25 cellular contexts compared by ENCODE assay signal in genomic region chr15:43762824-43763223, GRCh38. TPM values are rescaled to one million over a fixed set of nuclear protein-coding genes. Genes with fewer than 3 reads are reported as not detected.
DNase-seq lines count a peak whose midpoint lies in the region; ATAC-seq, FAIRE-seq and TF ChIP-seq lines count a peak whose summit lies in the region.
"Had no signal": no experiment of that assay in that cellular context is flagged by ENCODE, and none has a peak within 500 bp of the region (broad histone marks: within the 10 kb centered on the region; RNA-seq: fewer than 3 reads in every experiment).

No MANE protein-coding gene starts in this region.

- in situ Hi-C loops in K562 (cut with MboI), result no loop called here

- DNase-seq in activated naive CD8-positive, alpha-beta T cell treated with anti-CD3 and anti-CD28 coated beads, Interleukin-2, amount 50 U/mL, for 24 hours, result no peak
- peak in 1 of 4 experiments; percentile 4 for DNase-seq in K562 (ENCODE audit: extremely low read depth in 1 of 4, low spot score in 3 of 4)
- DNase-seq in progenitor cell of endocrine pancreas (ENCODE audit: low spot score, unreplicated experiment), result no peak
- no peak for DNase-seq in activated CD4-positive, alpha-beta T cell treated with anti-CD3 and anti-CD28 coated beads, Interleukin-2, amount 50 U/mL, for 4 hours
- DNase-seq in HPDE6-E6E7 (ENCODE audit: extremely low spot score), result no peak
- DNase-seq: activated CD4-positive, alpha-beta T cell treated with anti-CD3 and anti-CD28 coated beads, Interleukin-2, amount 10 ng/mL, durations not matched to agents 24 days and 14 days; activated CD8-positive, alpha-beta memory T cell treated with anti-CD3 and anti-CD28 coated beads, Interleukin-2, amount 50 U/mL, for 48 hours; activated gamma-delta T cell treated with Interleukin-2 at 50 U/mL for 16 hours; cortex of kidney; DMS153; GF-D8; H9; naive thymus-derived CD8-positive, alpha-beta T cell; NCI-H1417 treated with DMSO at 0.1 percent for 48 hours; NCI-H524 treated with DMSO at 0.1 percent for 48 hours; ovary; testis had no signal

- H3K36me3 Mint-ChIP-seq in activated naive CD8-positive, alpha-beta T cell, result peaks cover 7% of the 10 kb centered on the region
- H3K36me3 Mint-ChIP-seq in activated naive CD8-positive, alpha-beta T cell treated with anti-CD3 and anti-CD28 coated beads, Interleukin-2, amount 50 U/mL, for 24 hours (ENCODE audit: low read depth), result peaks cover 60% of the 10 kb centered on the region
- peaks cover 30% of the 10 kb centered on the region for H3K36me3 Mint-ChIP-seq in progenitor cell of endocrine pancreas (ENCODE audit: insufficient read depth)

- no peaks in the 10 kb centered on the region for H3K9me1 ChIP-seq in K562 (ENCODE audit: control insufficient read depth, insufficient read depth, low read length)

- no peaks in the 10 kb centered on the region for H3K4me1 ChIP-seq in K562 (replicated peaks in 1 of 2; ENCODE audit: control insufficient read depth in 2 of 2, insufficient read depth in 2 of 2, low read length in 2 of 2)

- no peaks in the 10 kb centered on the region for H3K9me3 Mint-ChIP-seq in activated naive CD8-positive, alpha-beta T cell (ENCODE audit: low read depth)
- H3K9me3 Mint-ChIP-seq in activated naive CD8-positive, alpha-beta T cell treated with anti-CD3 and anti-CD28 coated beads, Interleukin-2, amount 50 U/mL, for 24 hours, result no peaks in the 10 kb centered on the region
- H3K9me3 Mint-ChIP-seq in progenitor cell of endocrine pancreas (ENCODE audit: low read depth), result no peaks in the 10 kb centered on the region
- H3K9me3 Mint-ChIP-seq: activated CD4-positive, alpha-beta T cell treated with anti-CD3 and anti-CD28 coated beads, Interleukin-2, amount 10 ng/mL, durations not matched to agents 24 days and 14 days; H9; naive thymus-derived CD8-positive, alpha-beta T cell; stimulated activated memory B cell treated with anti-CD40 and anti-IgM and Interleukin-4, amounts not matched to agents 10 μg/mL and 1 μg/mL and 100 μg/mL, for 72 hours had no signal

- POLR2A ChIA-PET in K562 (lab: Yijun Ruan, JAX), result interaction anchor here (0.6 to 2.8 kb wide), 2 partner anchors 8 to 12 kb away, joined by 4 to 10 read pairs; no protein-coding TSS in a partner anchor

- no peak for TF ChIP-seq EP300 in K562 (IDR thresholded peaks at IDR 0.05; ENCODE audit: low read length)

- WGBS in K562 (ENCODE audit: insufficient coverage, low coverage, missing lambda C conversion rate), result 82% methylated on average over 6 of the region's 6 CpGs

- no peak overlapping the region for H3K4me3 ChIP-seq in K562
- H3K4me3 ChIP-seq: ovary, testis had no signal

- no TSS peak for BruUV-seq in K562 (replicated peaks; lab: Mats Ljungman, UMichigan)

- no peak overlapping the region for H3K27ac ChIP-seq in K562 (ENCODE audit: extremely low read depth, low read depth, low read length)
- H3K27ac ChIP-seq: ovary, RWPE1, testis had no signal

- FAIRE-seq in K562 (lab: Jason Lieb, UNC), result no peak
- FAIRE-seq: endothelial cell of umbilical vein, frontal cortex, GM12891 had no signal

- H3K9ac ChIP-seq in K562 (ENCODE audit: insufficient read depth in 1 of 2, low read depth in 2 of 2, low read length in 2 of 2), result no peak overlapping the region

- peaks cover 2% of the 10 kb centered on the region for H3K4me1 Mint-ChIP-seq in activated naive CD8-positive, alpha-beta T cell (ENCODE audit: low read depth)
- no peaks in the 10 kb centered on the region for H3K4me1 Mint-ChIP-seq in activated naive CD8-positive, alpha-beta T cell treated with anti-CD3 and anti-CD28 coated beads, Interleukin-2, amount 50 U/mL, for 24 hours
- H3K4me1 Mint-ChIP-seq in progenitor cell of endocrine pancreas (ENCODE audit: low read depth), result no peaks in the 10 kb centered on the region
- H3K4me1 Mint-ChIP-seq: H9; stimulated activated memory B cell treated with anti-CD40 and anti-IgM and Interleukin-4, amounts not matched to agents 10 μg/mL and 1 μg/mL and 100 μg/mL, for 72 hours had no signal

- no peaks in the 10 kb centered on the region for H3K9me3 ChIP-seq in K562 (replicated peaks; ENCODE audit: control insufficient read depth, insufficient read depth, low read depth, low read length)
- H3K9me3 ChIP-seq: ovary, testis had no signal

- CTCF ChIA-PET in K562 (lab: Yijun Ruan, JAX; ENCODE audit: low intra/inter-chr PET ratio), result no interaction called here

- H3K36me3 ChIP-seq in K562 (ENCODE audit: control insufficient read depth, insufficient read depth, low read length), result peaks cover 96% of the 10 kb centered on the region
- H3K36me3 ChIP-seq: ovary had no signal

- H3K27me3 Mint-ChIP-seq in activated naive CD8-positive, alpha-beta T cell, result no peaks in the 10 kb centered on the region
- no peaks in the 10 kb centered on the region for H3K27me3 Mint-ChIP-seq in activated naive CD8-positive, alpha-beta T cell treated with anti-CD3 and anti-CD28 coated beads, Interleukin-2, amount 50 U/mL, for 24 hours
- H3K27me3 Mint-ChIP-seq in progenitor cell of endocrine pancreas, result no peaks in the 10 kb centered on the region
- H3K27me3 Mint-ChIP-seq: activated CD4-positive, alpha-beta T cell treated with anti-CD3 and anti-CD28 coated beads, Interleukin-2, amount 10 ng/mL, durations not matched to agents 24 days and 14 days; naive thymus-derived CD8-positive, alpha-beta T cell; stimulated activated memory B cell treated with anti-CD40 and anti-IgM and Interleukin-4, amounts not matched to agents 10 μg/mL and 1 μg/mL and 100 μg/mL, for 72 hours had no signal

- intact Hi-C loops in K562 (cut with micrococcal nuclease), result no loop called here

- H4K20me1 ChIP-seq in K562 (replicated peaks; ENCODE audit: control insufficient read depth, insufficient read depth, low read length), result no peaks in the 10 kb centered on the region

- TF ChIP-seq CTCF in K562 (IDR thresholded peaks at IDR 0.05 in 2 of 3, conservative IDR thresholded peaks at IDR 0.05 in 1 of 3; ENCODE audit: insufficient read depth in 2 of 3, low read depth in 1 of 3, low read length in 3 of 3) (no peak), progenitor cell of endocrine pancreas (IDR thresholded peaks at IDR 0.05; ENCODE audit: unreplicated experiment) (no peak)

- ATAC-seq in activated naive CD8-positive, alpha-beta T cell treated with anti-CD3 and anti-CD28 coated beads, Interleukin-2, amount 50 U/mL, for 24 hours, result no peak
- no peak for ATAC-seq in K562
- ATAC-seq: naive thymus-derived CD8-positive, alpha-beta T cell; sciatic nerve; stimulated activated memory B cell treated with anti-CD40 and anti-IgM and Interleukin-4, amounts not matched to agents 10 μg/mL and 1 μg/mL and 100 μg/mL, for 72 hours had no signal

- no peak overlapping the region for H3K4me3 Mint-ChIP-seq in activated naive CD8-positive, alpha-beta T cell
- no peak overlapping the region for H3K4me3 Mint-ChIP-seq in activated naive CD8-positive, alpha-beta T cell treated with anti-CD3 and anti-CD28 coated beads, Interleukin-2, amount 50 U/mL, for 24 hours
- no peak overlapping the region for H3K4me3 Mint-ChIP-seq in progenitor cell of endocrine pancreas (ENCODE audit: low read depth)
- H3K4me3 Mint-ChIP-seq: activated CD4-positive, alpha-beta T cell treated with anti-CD3 and anti-CD28 coated beads, Interleukin-2, amount 10 ng/mL, durations not matched to agents 24 days and 14 days; H9; naive thymus-derived CD8-positive, alpha-beta T cell; stimulated activated memory B cell treated with anti-CD40 and anti-IgM and Interleukin-4, amounts not matched to agents 10 μg/mL and 1 μg/mL and 100 μg/mL, for 72 hours had no signal

- no peak for TF ChIP-seq POLR2A in K562 (conservative IDR thresholded peaks at IDR 0.05)

- no peak for TF ChIP-seq RAD21 in K562 (CRISPR knock-in tag; conservative IDR thresholded peaks at IDR 0.05 in 1 of 2, IDR thresholded peaks at IDR 0.05 in 1 of 2)

- H3K27me3 ChIP-seq in K562 (ENCODE audit: control insufficient read depth in 2 of 2, insufficient read depth in 2 of 2, low read length in 2 of 2), result no peaks in the 10 kb centered on the region
- H3K27me3 ChIP-seq: ovary, testis had no signal

- H3K4me2 ChIP-seq in K562 (ENCODE audit: insufficient read depth, low read length), result no peak overlapping the region

- H3K27ac Mint-ChIP-seq in activated naive CD8-positive, alpha-beta T cell, result peak overlapping the region; percentile 28
- no peak overlapping the region for H3K27ac Mint-ChIP-seq in activated naive CD8-positive, alpha-beta T cell treated with anti-CD3 and anti-CD28 coated beads, Interleukin-2, amount 50 U/mL, for 24 hours
- H3K27ac Mint-ChIP-seq in progenitor cell of endocrine pancreas, result peak overlapping the region; percentile 31
- H3K27ac Mint-ChIP-seq: activated CD4-positive, alpha-beta T cell treated with anti-CD3 and anti-CD28 coated beads, Interleukin-2, amount 10 ng/mL, durations not matched to agents 24 days and 14 days; H9; stimulated activated memory B cell treated with anti-CD40 and anti-IgM and Interleukin-4, amounts not matched to agents 10 μg/mL and 1 μg/mL and 100 μg/mL, for 72 hours had no signal

- no peak overlapping the region for H2AFZ ChIP-seq in K562 (ENCODE audit: low read depth, low read length)

- H3K79me2 ChIP-seq in K562 (ENCODE audit: control insufficient read depth, insufficient read depth, low read length), result no peaks in the 10 kb centered on the region

RNA-seq across cellular contexts. Expression of gene ELL3, which starts 13.9 kb away (rescaled TPM):
- 4.3 and 5.0 TPM in 2 replicates for total RNA-seq in K562 (2011; cell fraction: chromatin; rRNA removed; ENCODE audit: low replicate concordance)
- total RNA-seq in K562 (2011; cell fraction: nucleolus; rRNA removed), result 4.3 and 6.3 TPM in 2 replicates
- 2.8 and 3.9 TPM in 2 replicates for total RNA-seq in K562 (2011; cell fraction: nucleoplasm; rRNA removed)
- total RNA-seq in K562 (2014; rRNA removed) (2.9 and 5.2 TPM in 2 replicates), K562 (2014; rRNA removed; fragmentation: Illumina TruSeq; extraction: Trizol) (1.9 and 2.6 TPM in 2 replicates), K562 (2015; rRNA removed; fragmentation: Illumina TruSeq; extraction: Trizol) (1.5 TPM in 2 replicates), K562 (2021) (0.80 and 1.9 TPM in 2 replicates), progenitor cell of endocrine pancreas (2.1 and 3.8 TPM in 2 replicates)
- polyA plus RNA-seq in K562 (2011; rRNA removed) (0.96 and 2.6 TPM in 2 replicates), K562 (2014; fragmentation: Illumina TruSeq; extraction: Trizol) (1.8 and 2.6 TPM in 2 replicates), K562 (2014; fragmentation: Nextera tagmentation; extraction: Ambion mirVana) (1 to 10 TPM; 2.9 to 3.6 TPM), K562 (2014; rRNA removed) (3.0 and 3.9 TPM in 2 replicates)
- 0.59 and 3.0 TPM in 2 replicates for polyA plus RNA-seq in K562 (2011; cell fraction: cytosol; rRNA removed)
- 3.2 and 5.4 TPM in 2 replicates for polyA plus RNA-seq in K562 (2011; cell fraction: nucleus; rRNA removed)
- polyA plus RNA-seq in K562 (2012), result 1.2 and 2.0 TPM in 2 replicates
- polyA minus RNA-seq in K562 (2011; rRNA and poly(A)+ RNA removed), result 0.87 and 3.2 TPM in 2 replicates
- 1.9 TPM in 1 of 2 replicates, not detected in the other for polyA minus RNA-seq in K562 (2011; cell fraction: cytosol; rRNA and poly(A)+ RNA removed)
- 2.0 and 4.8 TPM in 2 replicates for polyA minus RNA-seq in K562 (2011; cell fraction: nucleus; rRNA and poly(A)+ RNA removed)

RNA-seq across cellular contexts. Expression of gene PDIA3, which starts 16.6 kb away (rescaled TPM):
- 96.5 and 219 TPM in 2 replicates for total RNA-seq in K562 (2011; cell fraction: chromatin; rRNA removed; ENCODE audit: low replicate concordance)
- total RNA-seq in K562 (2011; cell fraction: nucleolus; rRNA removed), result 94.5 and 105 TPM in 2 replicates
- total RNA-seq in K562 (2011; cell fraction: nucleoplasm; rRNA removed), result 188 and 211 TPM in 2 replicates
- total RNA-seq in K562 (2014; rRNA removed), result 76.6 and 83.8 TPM in 2 replicates
- 226 and 263 TPM in 2 replicates for total RNA-seq in K562 (2014; rRNA removed; fragmentation: Illumina TruSeq; extraction: Trizol)
- total RNA-seq in K562 (2015; rRNA removed; fragmentation: Illumina TruSeq; extraction: Trizol), result 226 and 243 TPM in 2 replicates
- total RNA-seq in K562 (2021), result 292 and 308 TPM in 2 replicates
- 130 and 161 TPM in 2 replicates for polyA plus RNA-seq in K562 (2011; rRNA removed)
- polyA plus RNA-seq in K562 (2011; cell fraction: cytosol; rRNA removed), result 27.8 and 43.8 TPM in 2 replicates
- 55.4 and 65.2 TPM in 2 replicates for polyA plus RNA-seq in K562 (2011; cell fraction: nucleus; rRNA removed)
- polyA plus RNA-seq in K562 (2012), result 311 and 474 TPM in 2 replicates
- polyA plus RNA-seq in K562 (2014; fragmentation: Illumina TruSeq; extraction: Trizol), result 291 and 386 TPM in 2 replicates
- polyA plus RNA-seq in K562 (2014; fragmentation: Nextera tagmentation; extraction: Ambion mirVana), result 10 to 100 TPM; 13.5 to 40.8 TPM
- 137 and 149 TPM in 2 replicates for polyA plus RNA-seq in K562 (2014; rRNA removed)
- 43.8 and 67.2 TPM in 2 replicates for polyA minus RNA-seq in K562 (2011; rRNA and poly(A)+ RNA removed)
- 47.6 and 85.4 TPM in 2 replicates for polyA minus RNA-seq in K562 (2011; cell fraction: cytosol; rRNA and poly(A)+ RNA removed)
- polyA minus RNA-seq in K562 (2011; cell fraction: nucleus; rRNA and poly(A)+ RNA removed), result 19.5 and 36.5 TPM in 2 replicates
- total RNA-seq in progenitor cell of endocrine pancreas, result 520 and 525 TPM in 2 replicates

RNA-seq across cellular contexts. Expression of gene SERF2, which starts 29.3 kb away (rescaled TPM):
- total RNA-seq in K562 (2011; cell fraction: chromatin; rRNA removed; ENCODE audit: low replicate concordance), result 218 and 403 TPM in 2 replicates
- 324 and 335 TPM in 2 replicates for total RNA-seq in K562 (2011; cell fraction: nucleolus; rRNA removed)
- total RNA-seq in K562 (2011; cell fraction: nucleoplasm; rRNA removed), result 384 and 484 TPM in 2 replicates
- total RNA-seq in K562 (2014; rRNA removed), result 504 and 539 TPM in 2 replicates
- 330 and 497 TPM in 2 replicates for total RNA-seq in K562 (2014; rRNA removed; fragmentation: Illumina TruSeq; extraction: Trizol)
- 505 and 539 TPM in 2 replicates for total RNA-seq in K562 (2015; rRNA removed; fragmentation: Illumina TruSeq; extraction: Trizol)
- total RNA-seq in K562 (2021), result 867 and 903 TPM in 2 replicates
- 829 and 915 TPM in 2 replicates for polyA plus RNA-seq in K562 (2011; rRNA removed)
- polyA plus RNA-seq in K562 (2011; cell fraction: cytosol; rRNA removed), result 1,193 and 1,426 TPM in 2 replicates
- polyA plus RNA-seq in K562 (2011; cell fraction: nucleus; rRNA removed), result 959 and 1,088 TPM in 2 replicates
- polyA plus RNA-seq in K562 (2012), result 922 and 1,325 TPM in 2 replicates
- 1,117 and 1,415 TPM in 2 replicates for polyA plus RNA-seq in K562 (2014; fragmentation: Illumina TruSeq; extraction: Trizol)
- polyA plus RNA-seq in K562 (2014; fragmentation: Nextera tagmentation; extraction: Ambion mirVana), result 1,000 to 10,000 TPM; 2,726 to 3,360 TPM
- polyA plus RNA-seq in K562 (2014; rRNA removed), result 1,025 and 1,310 TPM in 2 replicates
- 168 and 202 TPM in 2 replicates for polyA minus RNA-seq in K562 (2011; rRNA and poly(A)+ RNA removed)
- polyA minus RNA-seq in K562 (2011; cell fraction: cytosol; rRNA and poly(A)+ RNA removed), result 213 and 218 TPM in 2 replicates
- 104 and 170 TPM in 2 replicates for polyA minus RNA-seq in K562 (2011; cell fraction: nucleus; rRNA and poly(A)+ RNA removed)
- 597 and 612 TPM in 2 replicates for total RNA-seq in progenitor cell of endocrine pancreas

RNA-seq across cellular contexts. Expression of gene SERINC4, which starts 37.2 kb away (rescaled TPM):
- total RNA-seq in K562 (2011; cell fraction: chromatin; rRNA removed; ENCODE audit: low replicate concordance), result 0.83 and 1.1 TPM in 2 replicates
- total RNA-seq in K562 (2011; cell fraction: nucleolus; rRNA removed), result 0.50 and 0.53 TPM in 2 replicates
- 0.46 and 0.59 TPM in 2 replicates for total RNA-seq in K562 (2011; cell fraction: nucleoplasm; rRNA removed)
- 0.24 TPM in 1 of 2 replicates, not detected in the other for total RNA-seq in K562 (2014; rRNA removed)
- total RNA-seq in K562 (2014; rRNA removed; fragmentation: Illumina TruSeq; extraction: Trizol), result 0.13 TPM in 1 of 2 replicates, not detected in the other
- total RNA-seq in K562 (2015; rRNA removed; fragmentation: Illumina TruSeq; extraction: Trizol), result 0.08 and 0.14 TPM in 2 replicates
- total RNA-seq in K562 (2021), result 0.16 and 0.22 TPM in 2 replicates
- polyA plus RNA-seq in K562 (2011; rRNA removed), result 0.18 TPM in 2 replicates
- 0.07 and 0.13 TPM in 2 replicates for polyA plus RNA-seq in K562 (2011; cell fraction: cytosol; rRNA removed)
- polyA plus RNA-seq in K562 (2011; cell fraction: nucleus; rRNA removed), result 0.14 and 0.28 TPM in 2 replicates
- polyA plus RNA-seq in K562 (2012), result 0.07 TPM in 1 of 2 replicates, not detected in the other
- polyA plus RNA-seq in K562 (2014; fragmentation: Illumina TruSeq; extraction: Trizol), result 0.06 and 0.18 TPM in 2 replicates
- polyA plus RNA-seq in K562 (2014; fragmentation: Nextera tagmentation; extraction: Ambion mirVana), result under 1 TPM; 0.23 to 0.48 TPM
- polyA plus RNA-seq in K562 (2014; rRNA removed), result 0.23 and 0.86 TPM in 2 replicates
- 0.18 and 0.32 TPM in 2 replicates for polyA minus RNA-seq in K562 (2011; rRNA and poly(A)+ RNA removed)
- not detected in 2 replicates for polyA minus RNA-seq in K562 (2011; cell fraction: cytosol; rRNA and poly(A)+ RNA removed)
- polyA minus RNA-seq in K562 (2011; cell fraction: nucleus; rRNA and poly(A)+ RNA removed), result 0.11 and 0.27 TPM in 2 replicates
- total RNA-seq in progenitor cell of endocrine pancreas, result 0.33 and 0.36 TPM in 2 replicates
- total RNA-seq: endothelial cell of umbilical vein, M059J had no signal
- polyA plus RNA-seq: endothelial cell of umbilical vein had no signal

RNA-seq across cellular contexts. Expression of gene HYPK, which starts 37.6 kb away (rescaled TPM):
- 43.0 and 50.8 TPM in 2 replicates for total RNA-seq in K562 (2011; cell fraction: chromatin; rRNA removed; ENCODE audit: low replicate concordance)
- 31.5 and 32.9 TPM in 2 replicates for total RNA-seq in K562 (2011; cell fraction: nucleolus; rRNA removed)
- 41.6 and 66.5 TPM in 2 replicates for total RNA-seq in K562 (2011; cell fraction: nucleoplasm; rRNA removed)
- total RNA-seq in K562 (2014; rRNA removed) (21.1 and 40.6 TPM in 2 replicates), K562 (2014; rRNA removed; fragmentation: Illumina TruSeq; extraction: Trizol) (6.5 and 7.2 TPM in 2 replicates), K562 (2015; rRNA removed; fragmentation: Illumina TruSeq; extraction: Trizol) (6.0 and 9.0 TPM in 2 replicates), K562 (2021) (23.7 and 27.7 TPM in 2 replicates), progenitor cell of endocrine pancreas (14.6 and 20.0 TPM in 2 replicates)
- polyA plus RNA-seq in K562 (2011; rRNA removed) (25.8 and 28.0 TPM in 2 replicates), K562 (2014; fragmentation: Illumina TruSeq; extraction: Trizol) (17.5 and 26.1 TPM in 2 replicates), K562 (2014; fragmentation: Nextera tagmentation; extraction: Ambion mirVana) (1 to 10 TPM; 9.6 TPM), K562 (2014; rRNA removed) (22.7 and 33.9 TPM in 2 replicates)
- 1.8 and 4.5 TPM in 2 replicates for polyA plus RNA-seq in K562 (2011; cell fraction: cytosol; rRNA removed)
- polyA plus RNA-seq in K562 (2011; cell fraction: nucleus; rRNA removed), result 20.3 and 23.9 TPM in 2 replicates
- 3.3 and 8.7 TPM in 2 replicates for polyA plus RNA-seq in K562 (2012)
- 11.6 and 13.6 TPM in 2 replicates for polyA minus RNA-seq in K562 (2011; rRNA and poly(A)+ RNA removed)
- polyA minus RNA-seq in K562 (2011; cell fraction: cytosol; rRNA and poly(A)+ RNA removed), result 19.9 and 20.8 TPM in 2 replicates
- polyA minus RNA-seq in K562 (2011; cell fraction: nucleus; rRNA and poly(A)+ RNA removed), result 8.5 and 17.2 TPM in 2 replicates
